ENCODE assay signal across 8 cellular contexts in genomic region chr1:15261155-15262002, GRCh38. TPM values are rescaled to one million over a fixed set of nuclear protein-coding genes. Genes with fewer than 3 reads are reported as not detected.
A peak's percentile ranks its signal among the peaks of the same experiment; 100 is the strongest.
DNase-seq lines count a peak whose midpoint lies in the region; ATAC-seq and TF ChIP-seq lines count a peak whose summit lies in the region.

No MANE protein-coding gene starts in this region.

- WGBS in prostate gland = 65% methylated on average over 20 of the region's 20 CpGs

- intact Hi-C loops in prostate gland (cut with DNase I) = no loop called here

- peak overlapping the region in 1 of 5 donors; percentile 35 for H3K9ac ChIP-seq in subcutaneous abdominal adipose tissue (ENCODE audit: low read length in 5 of 5)

- H3K4me1 ChIP-seq in subcutaneous abdominal adipose tissue (ENCODE audit: control insufficient read depth in 5 of 5, insufficient read depth in 5 of 5, low read length in 5 of 5) (peaks cover 4 to 42% (median 13%) of the 10 kb centered on the region in 5 donors), prostate gland (replicated peaks) (no peaks in the 10 kb centered on the region)

- peaks cover 16% of the 10 kb centered on the region for H3K4me1 Mint-ChIP-seq in activated T-cell treated with anti-CD3 and anti-CD28 coated beads, Interleukin-2, amount 50 U/mL, for 4 hours (ENCODE audit: low read depth)

- no peaks in the 10 kb centered on the region for H3K36me3 Mint-ChIP-seq in activated T-cell treated with anti-CD3 and anti-CD28 coated beads, Interleukin-2, amount 50 U/mL, for 4 hours (ENCODE audit: insufficient read depth)

- DNase-seq in activated CD4-positive, alpha-beta T cell treated with anti-CD3 and anti-CD28 coated beads, Interleukin-2, amount 50 U/mL, for 48 hours = peak; percentile 21 to 51
- DNase-seq in activated CD4-positive, alpha-beta T cell treated with anti-CD3 and anti-CD28 coated beads, Interleukin-2, amount 50 U/mL, for 4 hours = no peak
- DNase-seq in activated T-cell treated with anti-CD3 and anti-CD28 coated beads, Interleukin-2, amount 50 U/mL, for 4 hours = no peak
- no peak for DNase-seq in prostate gland (ENCODE audit: low spot score)

- peak overlapping the region; percentile 11 for H3K4me3 Mint-ChIP-seq in activated T-cell treated with anti-CD3 and anti-CD28 coated beads, Interleukin-2, amount 50 U/mL, for 4 hours

- TF ChIP-seq CTCF in prostate gland (IDR thresholded peaks at IDR 0.05) = no peak

- peak; percentile 69 to 82 for ATAC-seq in activated T-cell treated with anti-CD3 and anti-CD28 coated beads, Interleukin-2, amount 50 U/mL, for 4 hours
- ATAC-seq in GM21576 (IDR thresholded peaks at IDR 0.05; ENCODE audit: unreplicated experiment) (no peak), GM19395 (IDR thresholded peaks at IDR 0.05; ENCODE audit: unreplicated experiment) (no peak)

- TF ChIP-seq POLR2A in prostate gland (IDR thresholded peaks at IDR 0.05) = no peak

- H3K27me3 ChIP-seq in layer of hippocampus (ENCODE audit: control insufficient read depth, insufficient read depth, low read length) (no peaks in the 10 kb centered on the region), subcutaneous abdominal adipose tissue (ENCODE audit: control insufficient read depth in 5 of 5, insufficient read depth in 4 of 5, low read length in 5 of 5) (peaks cover 2 to 16% (median 14%) of the 10 kb centered on the region in 5 donors), prostate gland (replicated peaks; ENCODE audit: insufficient read depth) (no peaks in the 10 kb centered on the region)

- H3K27ac ChIP-seq in layer of hippocampus (ENCODE audit: low read depth, low read length) (peak overlapping the region; percentile 52), subcutaneous abdominal adipose tissue (ENCODE audit: low read depth, low read length) (peak overlapping the region; percentile 42), prostate gland (peak overlapping the region in 1 of 2 donors; percentile 30)

- H3K9me3 Mint-ChIP-seq in activated T-cell treated with anti-CD3 and anti-CD28 coated beads, Interleukin-2, amount 50 U/mL, for 4 hours = peaks cover 6% of the 10 kb centered on the region

- H3K4me3 ChIP-seq in subcutaneous abdominal adipose tissue (ENCODE audit: low read depth in 1 of 5, low read length in 5 of 5) (peak overlapping the region in 4 of 5 donors; percentile 23 to 49 (median 34)), prostate gland (no peak overlapping the region)

- no peaks in the 10 kb centered on the region for H3K36me3 ChIP-seq in subcutaneous abdominal adipose tissue (ENCODE audit: control insufficient read depth in 5 of 5, insufficient read depth in 5 of 5, low read length in 5 of 5)
- H3K36me3 ChIP-seq in prostate gland = no peaks in the 10 kb centered on the region

- H3K27me3 Mint-ChIP-seq in activated T-cell treated with anti-CD3 and anti-CD28 coated beads, Interleukin-2, amount 50 U/mL, for 4 hours (ENCODE audit: low read depth) = peaks cover 27% of the 10 kb centered on the region

- H3K9me3 ChIP-seq in subcutaneous abdominal adipose tissue (ENCODE audit: control insufficient read depth in 5 of 5, low read length in 5 of 5) (peaks cover 0 to 6% (median 0%) of the 10 kb centered on the region in 5 donors), prostate gland (no peaks in the 10 kb centered on the region)

RNA-seq across cellular contexts. Expression of gene FHAD1, which starts 14.4 kb away (rescaled TPM):
- under 1 TPM; 0.08 to 0.50 (median 0.20) TPM for total RNA-seq in activated T-cell treated with anti-CD3 and anti-CD28 coated beads, Interleukin-2, amount 50 U/mL, for 4 hours
- 1 to 10 TPM in 1 of 2 donors, under 1 TPM in 1; 0.27 to 6.5 TPM for total RNA-seq in prostate gland

Comparison
In these comparisons a context has a peak if more than half of its experiments do, and no peak if none do; other contexts are left out.
1. DNase-seq: peak in activated CD4-positive, alpha-beta T cell treated with anti-CD3 and anti-CD28 coated beads, Interleukin-2, amount 50 U/mL, for 48 hours (2 of 2); none in activated CD4-positive, alpha-beta T cell treated with anti-CD3 and anti-CD28 coated beads, Interleukin-2, amount 50 U/mL, for 4 hours (0 of 2), activated T-cell treated with anti-CD3 and anti-CD28 coated beads, Interleukin-2, amount 50 U/mL, for 4 hours (single experiment) and prostate gland (single experiment).
2. ATAC-seq: peak in activated T-cell treated with anti-CD3 and anti-CD28 coated beads, Interleukin-2, amount 50 U/mL, for 4 hours (2 of 2); none in GM21576 (single experiment) and GM19395 (single experiment).
3. H3K4me3 ChIP-seq: peak in subcutaneous abdominal adipose tissue (4 of 5); none in prostate gland (0 of 2).